ENCODE assay signal across 8 cellular contexts in the genomic region with DNA sequence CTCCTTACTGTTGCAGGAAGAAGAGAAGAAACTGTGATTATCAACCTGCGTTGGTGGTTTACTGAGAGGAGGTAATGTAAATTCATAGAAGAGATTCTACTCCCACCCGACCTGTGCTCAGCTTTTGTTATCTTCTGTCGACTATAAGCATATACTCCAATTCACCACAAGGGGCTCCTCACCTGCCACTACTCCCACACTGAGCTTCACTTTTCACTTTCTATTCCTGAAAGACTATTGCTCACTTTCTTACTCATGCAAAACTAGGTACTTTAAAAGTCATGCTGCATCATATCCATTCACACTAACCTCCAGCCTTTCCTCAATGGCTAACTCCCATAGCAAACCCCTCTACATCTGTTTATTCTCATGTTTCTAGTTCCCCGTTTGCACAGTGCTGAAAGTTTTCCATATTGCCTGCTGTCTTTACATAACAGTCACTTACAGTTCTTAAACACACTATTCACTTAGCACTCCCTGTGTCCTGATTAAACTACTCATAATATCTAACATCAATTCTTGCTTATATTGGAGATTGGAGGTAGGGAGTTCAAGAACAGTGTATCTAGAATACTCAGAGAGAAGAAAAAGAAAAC.
A peak's percentile ranks its signal among the peaks of the same experiment; 100 is the strongest.
DNase-seq lines count a peak whose midpoint lies in the region; ATAC-seq and TF ChIP-seq lines count a peak whose summit lies in the region.

No MANE protein-coding gene starts in this region.

- POLR2A ChIA-PET in CD4-positive, alpha-beta T cell (lab: Charles Lee) = no interaction called here

- H3K4me1 Mint-ChIP-seq in nephron = peaks cover 14% of the 10 kb centered on the region
- no peaks in the 10 kb centered on the region for H3K4me1 Mint-ChIP-seq in CD4-positive, alpha-beta T cell (ENCODE audit: low read depth)

- H3K27me3 Mint-ChIP-seq in nephron (ENCODE audit: low read depth) = no peaks in the 10 kb centered on the region
- H3K27me3 Mint-ChIP-seq in CD4-positive, alpha-beta T cell = no peaks in the 10 kb centered on the region

- no peak overlapping the region for H3K27ac ChIP-seq in CD4-positive, alpha-beta T cell (ENCODE audit: low read depth, low read length)

- ATAC-seq in GM18519 (IDR thresholded peaks at IDR 0.05; ENCODE audit: low FRiP score, unreplicated experiment) (peak; percentile 99), HG02852 (IDR thresholded peaks at IDR 0.05; ENCODE audit: unreplicated experiment) (peak; percentile 100)
- ATAC-seq in CD4-positive, alpha-beta T cell (ENCODE audit: poor library complexity) = no peak

- no peak overlapping the region for H3K4me3 Mint-ChIP-seq in nephron
- H3K4me3 Mint-ChIP-seq in CD4-positive, alpha-beta T cell = no peak overlapping the region

- intact Hi-C loops in CD4-positive, alpha-beta T cell (cut with DNase I, micrococcal nuclease) = no loop called here

- CTCF ChIA-PET in CD4-positive, alpha-beta T cell (lab: Charles Lee) = no interaction called here

- peaks cover 10% of the 10 kb centered on the region for H3K9me3 Mint-ChIP-seq in nephron
- H3K9me3 Mint-ChIP-seq in CD4-positive, alpha-beta T cell = peaks cover 10% of the 10 kb centered on the region

- DNase-seq in AG09319 (ENCODE audit: extremely low read depth, low read depth) = no peak
- peak; percentile 65 for DNase-seq in NCI-H146 treated with DMSO at 0.1 percent for 48 hours (lab: John Stamatoyannopoulos, UW; ENCODE audit: unreplicated experiment)
- DNase-seq in cerebellar cortex (ENCODE audit: low spot score) = peak; percentile 21
- no peak for DNase-seq in CD4-positive, alpha-beta T cell
- no peak for DNase-seq in hypothalamus (lab: John Stamatoyannopoulos, UW)

- H3K27ac Mint-ChIP-seq in nephron = peak overlapping the region; percentile 13 to 92 (median 86)
- no peak overlapping the region for H3K27ac Mint-ChIP-seq in CD4-positive, alpha-beta T cell

- TF ChIP-seq CTCF in AG09319 (IDR thresholded peaks at IDR 0.05; ENCODE audit: low read depth, low read length) = peak; percentile 73
- TF ChIP-seq CTCF in nephron (IDR thresholded peaks at IDR 0.05; ENCODE audit: unreplicated experiment in 3 of 3) = peak; percentile 39 to 53 (median 49)
- TF ChIP-seq CTCF in CD4-positive, alpha-beta T cell (IDR thresholded peaks at IDR 0.05) = no peak

- H3K9me3 ChIP-seq in CD4-positive, alpha-beta T cell (ENCODE audit: control insufficient read depth, low read length) = no peaks in the 10 kb centered on the region

- no peaks in the 10 kb centered on the region for H3K27me3 ChIP-seq in CD4-positive, alpha-beta T cell (ENCODE audit: control insufficient read depth, insufficient read depth, low read length)

- no peaks in the 10 kb centered on the region for H3K36me3 Mint-ChIP-seq in nephron (ENCODE audit: low read depth)
- no peaks in the 10 kb centered on the region for H3K36me3 Mint-ChIP-seq in CD4-positive, alpha-beta T cell (ENCODE audit: low read depth)

Comparison
In these comparisons a context has a peak if more than half of its experiments do, and no peak if none do; other contexts are left out.
1. DNase-seq: peak in NCI-H146 treated with DMSO at 0.1 percent for 48 hours (single experiment) and cerebellar cortex (single experiment); none in AG09319 (single experiment), CD4-positive, alpha-beta T cell (0 of 10) and hypothalamus (0 of 51).